Comparison of ENCODE assay signal across 33 cellular contexts in genomic region chr18:47586418-47586817, GRCh38.
"Had no signal": no experiment of that assay in that cellular context is flagged by ENCODE, and none has a peak within 500 bp of the region (broad histone marks: within the 10 kb centered on the region; RNA-seq: fewer than 3 reads in every experiment).

No MANE protein-coding gene starts in this region.

- DNase-seq: Kasumi-1, KBM-7, KG1, MG63, MM.1S, MV-4-11, NCI-H1048, NCI-H1092, NCI-H1092 treated with DMSO at 0.1 percent for 48 hours, NCI-H1105, NCI-H1105 treated with DMSO at 0.1 percent for 48 hours, NCI-H1417 treated with DMSO at 0.1 percent for 48 hours, NCI-H1436, NCI-H1436 treated with DMSO at 0.1 percent for 48 hours, NCI-H146, NCI-H1694, NCI-H1694 treated with DMSO at 0.1 percent for 48 hours, NCI-H187, NCI-H187 treated with DMSO at 0.1 percent for 48 hours, NCI-H1930, NCI-H2029, NCI-H2029 treated with DMSO at 0.1 percent for 48 hours, NCI-H2081, NCI-H2081 treated with DMSO at 0.1 percent for 48 hours, NCI-H2107, NCI-H2171, NCI-H2171 treated with DMSO at 0.1 percent for 48 hours, NCI-H2227 treated with DMSO at 0.1 percent for 48 hours, NCI-H226, NCI-H345, NCI-H446, NCI-H446 treated with DMSO at 0.1 percent for 48 hours had no signal

- H3K27ac ChIP-seq: KMS-11 had no signal

- H3K9me3 ChIP-seq: MG63 had no signal

- H3K4me2 ChIP-seq: KMS-11 had no signal

- H3K9ac ChIP-seq: KMS-11 had no signal

- H3K4me3 ChIP-seq: MG63 had no signal

- H3K36me3 ChIP-seq: MG63 had no signal

- H3K27me3 ChIP-seq: MG63 had no signal
